14 cellular contexts compared by ENCODE assay signal in genomic region chr2:222866358-222866960, GRCh38.
"Had no signal": no experiment of that assay in that cellular context is flagged by ENCODE, and none has a peak within 500 bp of the region (broad histone marks: within the 10 kb centered on the region; RNA-seq: fewer than 3 reads in every experiment).

No MANE protein-coding gene starts in this region.

- H3K36me3 Mint-ChIP-seq: immature natural killer cell had no signal

- H3K9me3 Mint-ChIP-seq: activated CD4-positive, alpha-beta T cell treated with anti-CD3 and anti-CD28 coated beads, Interleukin-2, amount 10 ng/mL, durations not matched to agents 7 days and 5 days; activated T-helper 17 cell treated with anti-CD3 and anti-CD28 coated beads, Interleukin-2, amount 50 U/mL, for 72 hours; immature natural killer cell had no signal

- H3K27me3 Mint-ChIP-seq: activated CD4-positive, alpha-beta T cell treated with anti-CD3 and anti-CD28 coated beads, Interleukin-2, amount 10 ng/mL, durations not matched to agents 7 days and 5 days; activated T-helper 17 cell treated with anti-CD3 and anti-CD28 coated beads, Interleukin-2, amount 50 U/mL, for 72 hours; T-helper 17 cell had no signal

- ATAC-seq: activated T-helper 17 cell treated with anti-CD3 and anti-CD28 coated beads, Interleukin-2, amount 50 U/mL, for 72 hours; T-helper 17 cell had no signal

- DNase-seq: activated CD4-positive, alpha-beta T cell treated with anti-CD3 and anti-CD28 coated beads, Interleukin-2, amount 10 ng/mL, durations not matched to agents 7 days and 5 days; activated CD4-positive, CD25-positive, alpha-beta regulatory T cell; activated CD8-positive, alpha-beta memory T cell treated with anti-CD3 and anti-CD28 coated beads for 24 hours; activated naive CD4-positive, alpha-beta T cell treated with anti-CD3 and anti-CD28 coated beads, Interleukin-2, amount 50 U/mL, for 16 hours; adrenal gland; caudate nucleus; effector memory CD4-positive, alpha-beta T cell; hypothalamus; immature natural killer cell; mesendoderm; stimulated activated CD4-positive, alpha-beta T cell treated with anti-CD3 and anti-CD28 coated beads, Interleukin-15, amount 100 ng/mL, for 24 hours; T-helper 17 cell; uterus had no signal

- H3K27me3 ChIP-seq: adrenal gland, uterus had no signal

- H3K27ac Mint-ChIP-seq: activated CD4-positive, alpha-beta T cell treated with anti-CD3 and anti-CD28 coated beads, Interleukin-2, amount 10 ng/mL, durations not matched to agents 7 days and 5 days; activated T-helper 17 cell treated with anti-CD3 and anti-CD28 coated beads, Interleukin-2, amount 50 U/mL, for 72 hours; immature natural killer cell; T-helper 17 cell had no signal

- H3K9me3 ChIP-seq: adrenal gland, uterus had no signal

- H3K4me3 Mint-ChIP-seq: activated CD4-positive, alpha-beta T cell treated with anti-CD3 and anti-CD28 coated beads, Interleukin-2, amount 10 ng/mL, durations not matched to agents 7 days and 5 days; activated T-helper 17 cell treated with anti-CD3 and anti-CD28 coated beads, Interleukin-2, amount 50 U/mL, for 72 hours; immature natural killer cell; T-helper 17 cell had no signal

- H3K4me3 ChIP-seq: adrenal gland, uterus had no signal

- H3K36me3 ChIP-seq: adrenal gland, uterus had no signal

- H3K27ac ChIP-seq: adrenal gland, uterus had no signal
